In genomic region chr10:34607894-34608293, GRCh38 we compare ENCODE assay signal across 17 cellular contexts.
DNase-seq lines count a peak whose midpoint lies in the region; FAIRE-seq and TF ChIP-seq lines count a peak whose summit lies in the region.
"Had no signal": no experiment of that assay in that cellular context is flagged by ENCODE, and none has a peak within 500 bp of the region (broad histone marks: within the 10 kb centered on the region; RNA-seq: fewer than 3 reads in every experiment).

No MANE protein-coding gene starts in this region.

- no peak for FAIRE-seq in H1 (lab: Jason Lieb, UNC)
- FAIRE-seq: bronchial epithelial cell, G401.6 had no signal

- no peak overlapping the region for H4K5ac ChIP-seq in H1 (ENCODE audit: insufficient read length, low read depth, low read length)

- WGBS in H1 (ENCODE audit: extremely low coverage in 1 of 2, insufficient coverage in 1 of 2, insufficient read length in 1 of 2, insufficient replicate concordance in 2 of 2, low coverage in 1 of 2, low lambda C conversion rate in 2 of 2, missing lambda C conversion rate in 1 of 2), 2 experiments: 82% methylated on average over 3 of the region's 3 CpGs; no CpG with 5 or more reads in 1 of the 2 experiments

- no peak overlapping the region for H3K4me3 ChIP-seq in A673 (ENCODE audit: low read depth, low read length, poor library complexity, severe bottlenecking)
- H3K4me3 ChIP-seq in H1 (ENCODE audit: extremely low read depth in 1 of 4, insufficient read depth in 2 of 4, low read depth in 3 of 4, low read length in 4 of 4): no peak overlapping the region
- no peak overlapping the region for H3K4me3 ChIP-seq in MG63
- H3K4me3 ChIP-seq: PC-9 had no signal

- no peak overlapping the region for H2AK5ac ChIP-seq in H1 (ENCODE audit: low read depth, low read length)

- H2BK20ac ChIP-seq in H1 (ENCODE audit: low read length): no peak overlapping the region

- TF ChIP-seq CTCF in A673 (conservative IDR thresholded peaks at IDR 0.05; ENCODE audit: low read depth, low read length) (no peak), H1 (IDR thresholded peaks at IDR 0.05; ENCODE audit: control extremely low read depth in 1 of 3, insufficient read depth in 1 of 3, low read depth in 1 of 3, low read length in 3 of 3) (no peak)

- H3K36me3 ChIP-seq in A673 (ENCODE audit: insufficient read depth, low read length, poor library complexity, severe bottlenecking): no peaks in the 10 kb centered on the region
- no peaks in the 10 kb centered on the region for H3K36me3 ChIP-seq in H1 (ENCODE audit: control insufficient read depth in 2 of 4, insufficient read depth in 4 of 4, low read length in 3 of 4)
- no peaks in the 10 kb centered on the region for H3K36me3 ChIP-seq in MG63

- intact Hi-C loops in A673 (cut with micrococcal nuclease; ENCODE audit: unreplicated experiment): no loop called here

- H2BK12ac ChIP-seq in H1 (ENCODE audit: low read depth, low read length): no peak overlapping the region

- TF ChIP-seq EP300 in H1 (IDR thresholded peaks at IDR 0.05; ENCODE audit: borderline replicate concordance in 1 of 2, low read depth in 2 of 2, low read length in 2 of 2): no peak

- H3K27me3 ChIP-seq in A673 (replicated peaks; ENCODE audit: insufficient read depth, low read depth, low read length, poor library complexity): no peaks in the 10 kb centered on the region
- H3K27me3 ChIP-seq in H1 (replicated peaks in 1 of 4; ENCODE audit: control insufficient read depth in 3 of 4, extremely low read depth in 1 of 4, insufficient read depth in 3 of 4, low read length in 3 of 4): no peaks in the 10 kb centered on the region
- no peaks in the 10 kb centered on the region for H3K27me3 ChIP-seq in MG63
- H3K27me3 ChIP-seq: foreskin keratinocyte had no signal

- no TSS peak for BruUV-seq in A673 (replicated peaks; lab: Mats Ljungman, UMichigan)

- no peak overlapping the region for H3K4me2 ChIP-seq in H1 (ENCODE audit: insufficient read depth in 1 of 2, low read depth in 2 of 2, low read length in 2 of 2)
- H3K4me2 ChIP-seq: PC-9 had no signal

- H3K9ac ChIP-seq in H1 (replicated peaks in 1 of 4; ENCODE audit: extremely low read depth in 1 of 4, low read depth in 3 of 4, low read length in 3 of 4): no peak overlapping the region

- H3K4me1 ChIP-seq in A673 (ENCODE audit: insufficient read depth, low read length, poor library complexity, severe bottlenecking): peaks cover 27% of the 10 kb centered on the region
- H3K4me1 ChIP-seq in H1 (replicated peaks in 1 of 4; ENCODE audit: control insufficient read depth in 3 of 4, insufficient read depth in 4 of 4, low read length in 3 of 4): no peaks in the 10 kb centered on the region

- H3K23ac ChIP-seq in H1 (ENCODE audit: insufficient read length): no peak overlapping the region

- no peak overlapping the region for H2AFZ ChIP-seq in H1 (ENCODE audit: low read length)
- H2AFZ ChIP-seq: PC-9 had no signal

- no peak for TF ChIP-seq RAD21 in H1 (IDR thresholded peaks at IDR 0.05 in 1 of 2, conservative IDR thresholded peaks at IDR 0.05 in 1 of 2; ENCODE audit: low read depth in 2 of 2, low read length in 2 of 2)

- H3K27ac ChIP-seq in A673 (ENCODE audit: low read depth, low read length, poor library complexity, severe bottlenecking) (no peak overlapping the region), H1 (ENCODE audit: low read depth, low read length) (no peak overlapping the region)
- H3K27ac ChIP-seq: epithelial cell of prostate, foreskin keratinocyte, PC-9 had no signal

- H3K9me3 ChIP-seq in A673 (ENCODE audit: low read depth, low read length, poor library complexity, severe bottlenecking): no peaks in the 10 kb centered on the region
- H3K9me3 ChIP-seq in H1 (ENCODE audit: insufficient read depth in 2 of 2, low read depth in 1 of 2, low read length in 1 of 2): no peaks in the 10 kb centered on the region
- no peaks in the 10 kb centered on the region for H3K9me3 ChIP-seq in MG63

- H2BK120ac ChIP-seq in H1 (replicated peaks; ENCODE audit: low read depth, low read length): no peak overlapping the region

- peaks cover 0 to 40% of the 10 kb centered on the region in 2 experiments; a peak in 2 of 4 replicates for H3K79me2 ChIP-seq in H1 (ENCODE audit: control insufficient read depth in 1 of 2, insufficient read depth in 2 of 2, low read length in 2 of 2)

- H3K4ac ChIP-seq in H1 (replicated peaks; ENCODE audit: insufficient read length, low read depth, low read length): no peak overlapping the region

- POLR2A ChIA-PET in A673 (lab: Charles Lee; ENCODE audit: low non-redundant PET) (interaction anchor here (0.6 kb wide), 1 partner anchor 42 kb away, joined by 4 read pairs; no protein-coding TSS in a partner anchor), H1 (lab: Charles Lee; ENCODE audit: partially characterized antibody) (no interaction called here)

- no peak for TF ChIP-seq POLR2A in H1 (IDR thresholded peaks at IDR 0.05; ENCODE audit: control extremely low read depth in 1 of 2, low read depth in 2 of 2, low read length in 2 of 2)

- peak; percentile 82 for DNase-seq in A673 (ENCODE audit: low spot score)
- DNase-seq in COR-L47 (lab: John Stamatoyannopoulos, UW): peak; percentile 4
- DNase-seq in NCI-H2171 treated with DMSO at 0.1 percent for 48 hours (lab: John Stamatoyannopoulos, UW): peak; percentile 55
- no peak for DNase-seq in H1 (ENCODE audit: low read depth in 1 of 2, low spot score in 2 of 2)
- no peak for DNase-seq in H4 (ENCODE audit: low spot score)
- no peak for DNase-seq in OCI-M2 (lab: John Stamatoyannopoulos, UW; ENCODE audit: unreplicated experiment)
- DNase-seq in MG63: no peak
- DNase-seq: foreskin keratinocyte, GOT3, kidney glomerular epithelial cell, mesendoderm, natural killer cell, NCI-H510A, PC-9 had no signal

- no peak overlapping the region for H3K56ac ChIP-seq in H1 (replicated peaks; ENCODE audit: insufficient read length, low read depth, low read length)

- H4K8ac ChIP-seq in H1 (ENCODE audit: extremely low read depth, insufficient read depth, low read length): no peak overlapping the region

- H4K91ac ChIP-seq in H1 (replicated peaks; ENCODE audit: insufficient read length, low read length): peak overlapping the region; percentile 84

- H3K23me2 ChIP-seq in H1 (ENCODE audit: low read depth, low read length): no peaks in the 10 kb centered on the region

- CTCF ChIA-PET in A673 (lab: Charles Lee): no interaction called here
- CTCF ChIA-PET in H1 (lab: Charles Lee; ENCODE audit: partially characterized antibody): interaction anchor here (0.6 to 1.6 kb wide), 3 partner anchors 30 to 344 kb away, joined by 3 to 5 read pairs (median 3); no protein-coding TSS in a partner anchor

- H4K20me1 ChIP-seq in H1 (replicated peaks in 1 of 2; ENCODE audit: control insufficient read depth in 1 of 2, insufficient read depth in 2 of 2, low read length in 2 of 2): peaks cover 0 to 3% of the 10 kb centered on the region in 2 experiments

- no peak overlapping the region for H3K14ac ChIP-seq in H1 (ENCODE audit: insufficient read length)

- H2BK5ac ChIP-seq in H1 (ENCODE audit: low read depth, low read length): no peak overlapping the region

- no peak overlapping the region for H2BK15ac ChIP-seq in H1 (ENCODE audit: low read length)

- H3K18ac ChIP-seq in H1 (ENCODE audit: extremely low read depth, low read length): no peak overlapping the region

- no peaks in the 10 kb centered on the region for H3K79me1 ChIP-seq in H1 (ENCODE audit: low read depth, low read length)

TF ChIP-seq in H1, 55 proteins besides CTCF, POLR2A, EP300 and RAD21:
- TF ChIP-seq MAFK (IDR thresholded peaks at IDR 0.05; ENCODE audit: low read depth, low read length) (no peak), TBP (IDR thresholded peaks at IDR 0.05; ENCODE audit: low read depth, low read length) (no peak), KDM4A (IDR thresholded peaks at IDR 0.05; ENCODE audit: low read depth, low read length, severe bottlenecking) (no peak), SIRT6 (IDR thresholded peaks at IDR 0.05; ENCODE audit: low read length) (no peak), ATF2 (IDR thresholded peaks at IDR 0.05; ENCODE audit: low read length) (no peak), KDM1A (IDR thresholded peaks at IDR 0.05; ENCODE audit: borderline replicate concordance, low read length) (no peak), CTBP2 (IDR thresholded peaks at IDR 0.05; ENCODE audit: borderline replicate concordance, insufficient read depth, insufficient read length, low read length) (no peak), BACH1 (IDR thresholded peaks at IDR 0.05; ENCODE audit: low read length) (no peak), ZNF274 (IDR thresholded peaks at IDR 0.05; ENCODE audit: borderline replicate concordance, extremely low read depth, low read length) (no peak), SIX5 (IDR thresholded peaks at IDR 0.05; ENCODE audit: low read depth, low read length) (no peak), ASH2L (IDR thresholded peaks at IDR 0.05; ENCODE audit: low read length) (no peak), TCF12 (IDR thresholded peaks at IDR 0.05; ENCODE audit: low read depth, low read length) (no peak), SP2 (IDR thresholded peaks at IDR 0.05; ENCODE audit: low read length) (no peak), HDAC6 (IDR thresholded peaks at IDR 0.05; ENCODE audit: low read depth, low read length) (no peak)

Comparison
In these comparisons a context has a peak if more than half of its experiments do, and no peak if none do; other contexts are left out.
1. DNase-seq: peak in A673 (single experiment), COR-L47 (single experiment) and NCI-H2171 treated with DMSO at 0.1 percent for 48 hours (single experiment); none in H1 (0 of 2), H4 (single experiment), OCI-M2 (single experiment) and MG63 (single experiment).